7 cellular contexts compared by ENCODE assay signal in the genomic region with DNA sequence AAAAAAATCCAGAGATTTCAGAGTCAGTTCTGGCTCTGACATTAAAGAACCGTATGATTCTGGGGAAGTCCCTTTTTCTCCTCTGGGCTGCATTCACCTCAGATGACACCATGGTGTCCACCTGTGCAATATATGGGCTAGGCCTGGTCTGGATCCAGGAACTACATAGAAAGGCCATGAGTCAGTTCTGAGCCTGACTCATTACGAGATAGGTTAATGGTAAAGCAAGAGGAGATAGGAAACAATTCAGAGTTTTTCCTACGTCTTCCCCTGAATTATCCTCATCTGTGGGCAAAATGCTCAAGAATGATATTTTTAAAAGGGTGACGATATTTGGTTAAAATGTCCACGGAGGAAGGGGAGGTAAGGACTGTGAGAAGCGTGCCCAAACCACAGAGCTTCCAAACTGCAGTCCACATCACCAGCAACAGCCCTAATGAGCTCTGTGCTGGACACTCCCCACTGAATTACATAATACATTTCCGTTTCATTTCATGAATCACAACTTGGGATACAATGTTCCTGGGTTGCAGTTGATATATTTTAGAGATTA.
DNase-seq lines count a peak whose midpoint lies in the region; ATAC-seq and TF ChIP-seq lines count a peak whose summit lies in the region.

No MANE protein-coding gene starts in this region.

- 36 to 42% methylated on average over 6 to 7 of the region's 7 CpGs for WGBS in transverse colon (ENCODE audit: low coverage in 1 of 2), 2 donors

- TF ChIP-seq CTCF in transverse colon (IDR thresholded peaks at IDR 0.05): no peak

- H3K27ac ChIP-seq in transverse colon: peak overlapping the region; percentile 16 to 69 (median 50)

- H3K36me3 ChIP-seq in transverse colon: no peaks in the 10 kb centered on the region

- DNase-seq in amniotic epithelial cell (ENCODE audit: low read depth) (peak; percentile 98), hepatic stellate cell (ENCODE audit: low spot score) (peak; percentile 40), transverse colon (peak; percentile 63), SK-N-DZ (ENCODE audit: low spot score) (no peak), activated gamma-delta T cell (lab: John Stamatoyannopoulos, UW) (no peak)
- no peak for DNase-seq in activated CD4-positive, alpha-beta T cell treated with anti-CD3 and anti-CD28 coated beads for 4 hours

- intact Hi-C loops in transverse colon (cut with DNase I; ENCODE audit: low total_unique reads): no loop called here

- no peak for TF ChIP-seq EP300 in transverse colon (IDR thresholded peaks at IDR 0.05; ENCODE audit: low read depth)

- ATAC-seq in HG03565 (IDR thresholded peaks at IDR 0.05; ENCODE audit: unreplicated experiment): peak; percentile 38

- H3K4me3 ChIP-seq in transverse colon: no peak overlapping the region

- H3K9me3 ChIP-seq in transverse colon: no peaks in the 10 kb centered on the region

- in situ Hi-C loops in transverse colon (cut with MboI; ENCODE audit: low pct_ligation_motif_present in 1 of 4, low pct_unique_long_range_greater_than_20kb in 1 of 4, low sequenced_read_pairs in 3 of 4): no loop called here

- no peak for TF ChIP-seq POLR2A in transverse colon (IDR thresholded peaks at IDR 0.05)

- H3K4me1 ChIP-seq in transverse colon: peaks cover 0 to 30% (median 12%) of the 10 kb centered on the region in 4 donors

- H3K27me3 ChIP-seq in transverse colon: no peaks in the 10 kb centered on the region

Comparison
In these comparisons a context has a peak if more than half of its experiments do, and no peak if none do; other contexts are left out.
1. DNase-seq: peak in amniotic epithelial cell (single experiment), hepatic stellate cell (single experiment) and transverse colon (single experiment); none in activated CD4-positive, alpha-beta T cell treated with anti-CD3 and anti-CD28 coated beads for 4 hours (0 of 2), SK-N-DZ (single experiment) and activated gamma-delta T cell (single experiment).